Comparison of ENCODE assay signal across 21 cellular contexts in the genomic region with DNA sequence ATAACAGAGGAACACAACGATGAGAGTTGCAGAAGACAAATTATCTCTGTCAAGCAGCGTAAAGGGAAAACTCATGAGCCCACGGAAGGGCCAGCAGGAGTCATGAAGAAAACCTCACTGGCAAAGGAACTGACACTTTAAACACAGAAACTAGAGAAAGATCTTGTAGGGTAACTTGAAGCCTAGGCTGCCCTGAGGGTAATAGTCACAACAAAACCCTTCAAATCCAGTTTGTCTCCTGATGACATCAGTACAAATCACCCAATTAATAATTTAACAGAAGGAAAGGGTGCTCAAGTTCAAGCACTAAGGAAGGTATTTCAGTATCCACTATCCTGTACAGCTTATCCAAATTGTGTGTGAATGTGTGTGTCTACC.
DNase-seq lines count a peak whose midpoint lies in the region; ATAC-seq and TF ChIP-seq lines count a peak whose summit lies in the region.
"Had no signal": no experiment of that assay in that cellular context is flagged by ENCODE, and none has a peak within 500 bp of the region (broad histone marks: within the 10 kb centered on the region; RNA-seq: fewer than 3 reads in every experiment).

No MANE protein-coding gene starts in this region.

- H3K36me3 ChIP-seq in mesodermal cell (ENCODE audit: control insufficient read depth, insufficient read depth, low read length), result no peaks in the 10 kb centered on the region

- peak overlapping the region; percentile 62 for H3K27ac ChIP-seq in mesodermal cell (ENCODE audit: low read depth, low read length, severe bottlenecking)
- H3K27ac ChIP-seq: 22Rv1 had no signal

- no peaks in the 10 kb centered on the region for H3K9me3 ChIP-seq in mesodermal cell (ENCODE audit: control insufficient read depth, low read length)

- POLR2A ChIA-PET in GM10248 (lab: Yijun Ruan, JAX), result no interaction called here

- TF ChIP-seq CTCF in epithelial cell of esophagus (IDR thresholded peaks at IDR 0.05; ENCODE audit: insufficient read depth, low read depth, low read length, missing control alignments), result no peak
- no peak for TF ChIP-seq CTCF in GM10248 (IDR thresholded peaks at IDR 0.05; ENCODE audit: control extremely low read depth, extremely low read depth, low read depth, missing control alignments)
- TF ChIP-seq CTCF in endothelial cell (IDR thresholded peaks at IDR 0.05; ENCODE audit: unreplicated experiment), result no peak

- H3K36me3 Mint-ChIP-seq in endothelial cell (ENCODE audit: low read depth, unreplicated experiment), result no peaks in the 10 kb centered on the region
- H3K36me3 Mint-ChIP-seq: CD4-positive, alpha-beta memory T cell had no signal

- H3K27me3 Mint-ChIP-seq in endothelial cell (ENCODE audit: unreplicated experiment), result peaks cover 1% of the 10 kb centered on the region
- H3K27me3 Mint-ChIP-seq: B cell; CD4-positive, alpha-beta memory T cell had no signal

- H3K9me3 Mint-ChIP-seq in endothelial cell (ENCODE audit: unreplicated experiment), result no peaks in the 10 kb centered on the region

- 50% methylated on average over 1 of the region's 3 CpGs; no CpG with 5 or more reads in 1 of the 2 experiments for WGBS in mesodermal cell (ENCODE audit: insufficient coverage in 2 of 2), 2 experiments

- ATAC-seq in sciatic nerve, result peak; percentile 50
- ATAC-seq: HepG2, Right ventricle myocardium inferior had no signal

- no peak overlapping the region for H3K4me3 Mint-ChIP-seq in endothelial cell (ENCODE audit: unreplicated experiment)
- H3K4me3 Mint-ChIP-seq: B cell; CD4-positive, alpha-beta memory T cell had no signal

- H3K4me1 Mint-ChIP-seq in endothelial cell (ENCODE audit: unreplicated experiment), result no peaks in the 10 kb centered on the region
- H3K4me1 Mint-ChIP-seq: B cell; CD4-positive, alpha-beta memory T cell had no signal

- no peaks in the 10 kb centered on the region for H3K4me1 ChIP-seq in mesodermal cell (ENCODE audit: control insufficient read depth, insufficient read depth, low read length, poor library complexity, severe bottlenecking)

- CTCF ChIA-PET in GM10248 (lab: Yijun Ruan, JAX), result no interaction called here

- H3K4me3 ChIP-seq in epithelial cell of esophagus (ENCODE audit: low read length) (no peak overlapping the region), mesodermal cell (ENCODE audit: extremely low read depth, insufficient read depth, low read length, poor library complexity, severe bottlenecking) (no peak overlapping the region)

- DNase-seq in NCI-H2107 treated with DMSO at 0.1 percent for 48 hours (lab: John Stamatoyannopoulos, UW; ENCODE audit: unreplicated experiment), result peak; percentile 20
- no peak for DNase-seq in NCI-H2107 (lab: John Stamatoyannopoulos, UW)
- DNase-seq in epithelial cell of esophagus (ENCODE audit: low read depth), result peak; percentile 46
- DNase-seq in sciatic nerve (ENCODE audit: low spot score), result no peak
- no peak for DNase-seq in activated T-cell treated with anti-CD3 and anti-CD28 coated beads for 4 hours
- DNase-seq in GM10248 (ENCODE audit: extremely low spot score), result no peak
- DNase-seq in endothelial cell (ENCODE audit: low spot score), result no peak
- DNase-seq: CD4-positive, alpha-beta memory T cell; DMS153; EL; KBM-7; NCI-H1048; NCI-H1436; NCI-H2029; NCI-H748 treated with DMSO at 0.1 percent for 48 hours; NK-92 treated with Interleukin-12 subunit alpha and Interleukin-12 subunit beta, amount 100 ng/mL, for 24 hours had no signal

- intact Hi-C loops in sciatic nerve (cut with DNase I), result no loop called here

- H3K27ac Mint-ChIP-seq in endothelial cell (ENCODE audit: unreplicated experiment), result no peak overlapping the region
- H3K27ac Mint-ChIP-seq: B cell; CD4-positive, alpha-beta memory T cell had no signal

Comparison
In these comparisons a context has a peak if more than half of its experiments do, and no peak if none do; other contexts are left out.
1. DNase-seq: peak in NCI-H2107 treated with DMSO at 0.1 percent for 48 hours (single experiment) and epithelial cell of esophagus (single experiment); none in NCI-H2107 (single experiment), sciatic nerve (single experiment), activated T-cell treated with anti-CD3 and anti-CD28 coated beads for 4 hours (single experiment), GM10248 (single experiment) and endothelial cell (single experiment).